ENCODE assay signal across 31 cellular contexts in the genomic region with DNA sequence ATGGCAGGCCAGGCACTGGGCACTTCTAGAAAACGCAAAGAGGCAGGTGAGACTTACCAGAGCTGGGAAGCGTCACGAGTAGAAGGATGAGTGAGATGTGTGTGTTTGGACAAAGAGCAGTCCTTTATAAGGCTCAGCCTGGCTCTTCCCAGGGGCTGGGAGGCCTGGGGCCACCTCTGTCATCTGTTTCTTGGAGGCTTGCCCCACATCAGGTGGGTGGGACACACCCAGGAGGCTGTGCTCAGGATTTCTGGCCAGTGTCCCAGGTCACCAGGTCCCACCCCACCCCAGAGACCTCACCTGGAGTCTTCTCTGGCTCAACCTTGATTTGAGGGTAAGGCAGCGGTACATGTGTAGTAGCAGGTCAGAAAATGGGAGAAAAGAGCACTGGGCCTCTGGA. TPM values are rescaled to one million over a fixed set of nuclear protein-coding genes. Genes with fewer than 3 reads are reported as not detected.
"Had no signal": no experiment of that assay in that cellular context is flagged by ENCODE, and none has a peak within 500 bp of the region (broad histone marks: within the 10 kb centered on the region; RNA-seq: fewer than 3 reads in every experiment).

A gene (minus strand): TSS at position 101 of the 400 bp plus-strand sequence. CDS start 1,638 bp downstream, outside the sequence.

- H3K4me1 ChIP-seq: colonic mucosa, gastrocnemius medialis, left ventricle myocardium inferior, psoas muscle, sigmoid colon, tibial artery had no signal

- H3K9me3 ChIP-seq: colonic mucosa, gastrocnemius medialis, heart left ventricle, left ventricle myocardium inferior, lower lobe of right lung, ovary, psoas muscle, sigmoid colon, spleen, tibial artery had no signal

- H3K4me3 ChIP-seq: colonic mucosa, gastrocnemius medialis, heart left ventricle, hepatocyte, left ventricle myocardium inferior, lower lobe of right lung, ovary, psoas muscle, sigmoid colon, spleen, tibial artery had no signal

- H3K36me3 ChIP-seq: colonic mucosa, gastrocnemius medialis, heart left ventricle, left ventricle myocardium inferior, lower lobe of right lung, ovary, sigmoid colon, spleen, tibial artery had no signal

- H3K27ac ChIP-seq: colonic mucosa, gastrocnemius medialis, heart left ventricle, hepatocyte, left ventricle myocardium inferior, lower lobe of right lung, ovary, psoas muscle, sigmoid colon, spleen, tibial artery had no signal

- H3K27me3 ChIP-seq: colonic mucosa, heart left ventricle, hepatocyte, ovary, tibial artery had no signal

- DNase-seq: colonic mucosa; effector memory CD4-positive, alpha-beta T cell; foreskin fibroblast; gastrocnemius medialis; heart left ventricle; kidney glomerular epithelial cell; left colon; left ventricle myocardium inferior; lower lobe of right lung; natural killer cell; occipital lobe; ovary; posterior cingulate gyrus; psoas muscle; right cardiac atrium; sigmoid colon; spleen; stimulated activated CD4-positive, alpha-beta T cell treated with anti-CD3 and anti-CD28 coated beads, Interleukin-4, amount 100 ng/mL, for 4 hours; stimulated activated naive B cell treated with anti-CD40 and anti-IgM and Interleukin-4, amounts not matched to agents 10 μg/mL and 1 μg/mL and 100 μg/mL, for 72 hours; stimulated activated naive CD8-positive, alpha-beta T cell treated with anti-CD3 and anti-CD28 coated beads, Interleukin-15, amount 100 ng/mL, for 72 hours; tibial artery had no signal

- ATAC-seq: gastrocnemius medialis; heart left ventricle; left colon; lower lobe of right lung; natural killer cell; psoas muscle; right cardiac atrium; stimulated activated naive B cell treated with anti-CD40 and anti-IgM and Interleukin-4, amounts not matched to agents 10 μg/mL and 1 μg/mL and 100 μg/mL, for 72 hours; stimulated activated naive CD8-positive, alpha-beta T cell treated with anti-CD3 and anti-CD28 coated beads, Interleukin-15, amount 100 ng/mL, for 72 hours had no signal

RNA-seq across cellular contexts. Expression of the gene that starts here (rescaled TPM):
- total RNA-seq: chondrocyte, colonic mucosa, endothelial cell of umbilical vein, epithelial cell of proximal tubule, gastrocnemius medialis, heart left ventricle, left colon, left ventricle myocardium inferior, lower lobe of right lung, mononuclear cell, natural killer cell, occipital lobe, renal cortical epithelial cell, right cardiac atrium, sigmoid colon, skeletal muscle tissue, spleen, temporal lobe, urinary bladder had no signal
- polyA plus RNA-seq: endothelial cell of umbilical vein, heart left ventricle, neural cell, ovary, psoas muscle, right cardiac atrium, sigmoid colon, spleen, urinary bladder had no signal
